ENCODE assay signal across 18 cellular contexts in the genomic region with DNA sequence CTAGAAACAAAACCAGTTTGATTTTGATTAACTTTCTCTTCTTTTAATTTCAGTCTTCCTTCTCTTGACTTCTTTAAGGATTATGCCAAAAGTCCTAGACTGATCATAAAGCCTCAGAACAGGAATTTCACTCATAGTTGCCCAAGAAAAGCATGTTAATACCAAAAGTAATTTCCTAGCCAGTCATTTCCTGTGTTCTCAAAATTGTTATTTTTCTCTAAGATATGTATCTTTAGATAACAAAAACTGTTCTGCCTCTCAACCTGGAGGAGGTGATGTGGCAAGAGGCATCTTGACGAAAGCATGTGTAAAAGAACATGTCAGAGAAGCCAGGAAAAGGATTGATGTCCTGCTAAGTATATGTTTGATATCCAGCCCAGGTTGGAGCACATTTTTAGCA.
DNase-seq lines count a peak whose midpoint lies in the region; ATAC-seq and TF ChIP-seq lines count a peak whose summit lies in the region.
"Had no signal": no experiment of that assay in that cellular context is flagged by ENCODE, and none has a peak within 500 bp of the region (broad histone marks: within the 10 kb centered on the region; RNA-seq: fewer than 3 reads in every experiment).

No MANE protein-coding gene starts in this region.

- H3K36me3 Mint-ChIP-seq in MCF 10A (ENCODE audit: insufficient read depth, unreplicated experiment) (no peaks in the 10 kb centered on the region), type B pancreatic cell (peaks cover 8% of the 10 kb centered on the region)
- H3K36me3 Mint-ChIP-seq: activated CD4-positive, alpha-beta memory T cell treated with anti-CD3 and anti-CD28 coated beads for 36 hours had no signal

- intact Hi-C loops in MCF 10A (cut with micrococcal nuclease) (loop anchor here (5.0 kb wide), 1 partner anchor 39 kb away; no protein-coding TSS in a partner anchor), breast epithelium (cut with DNase I; ENCODE audit: low total_unique reads) (loop anchor here (10.0 kb wide), 1 partner anchor 1674 kb away; no protein-coding TSS in a partner anchor)

- no peaks in the 10 kb centered on the region for H3K36me3 ChIP-seq in breast epithelium
- H3K36me3 ChIP-seq: transverse colon had no signal

- POLR2A ChIA-PET in MCF 10A (lab: Yijun Ruan, JAX), result interaction anchor here (1.7 to 2.1 kb wide), 2 partner anchors 11 to 20 kb away, joined by 4 to 12 read pairs; no protein-coding TSS in a partner anchor

- no peaks in the 10 kb centered on the region for H3K9me3 Mint-ChIP-seq in MCF 10A (ENCODE audit: unreplicated experiment)
- no peaks in the 10 kb centered on the region for H3K9me3 Mint-ChIP-seq in type B pancreatic cell
- H3K9me3 Mint-ChIP-seq: activated CD4-positive, alpha-beta memory T cell treated with anti-CD3 and anti-CD28 coated beads for 36 hours had no signal

- H3K27ac Mint-ChIP-seq in MCF 10A (ENCODE audit: low read depth, unreplicated experiment), result peak overlapping the region; percentile 80
- peak overlapping the region; percentile 46 for H3K27ac Mint-ChIP-seq in type B pancreatic cell
- H3K27ac Mint-ChIP-seq: activated CD4-positive, alpha-beta memory T cell treated with anti-CD3 and anti-CD28 coated beads for 36 hours had no signal

- H3K4me3 ChIP-seq in breast epithelium, result no peak overlapping the region
- no peak overlapping the region for H3K4me3 ChIP-seq in fibroblast of the aortic adventitia (ENCODE audit: low read depth, low read length)
- H3K4me3 ChIP-seq: transverse colon had no signal

- H3K4me1 Mint-ChIP-seq in MCF 10A (ENCODE audit: insufficient read depth, unreplicated experiment) (peaks cover 71% of the 10 kb centered on the region), type B pancreatic cell (ENCODE audit: unreplicated experiment) (peaks cover 52% of the 10 kb centered on the region)

- H3K27ac ChIP-seq in breast epithelium, result no peak overlapping the region
- H3K27ac ChIP-seq: HL-60, transverse colon had no signal

- H3K4me1 ChIP-seq in breast epithelium, result no peaks in the 10 kb centered on the region

- TF ChIP-seq POLR2A in breast epithelium (IDR thresholded peaks at IDR 0.05), result no peak

- ATAC-seq in omental fat pad (ENCODE audit: low FRiP score) (no peak), GM19397 (IDR thresholded peaks at IDR 0.05; ENCODE audit: unreplicated experiment) (no peak)
- ATAC-seq: left colon had no signal

- no peaks in the 10 kb centered on the region for H3K27me3 ChIP-seq in breast epithelium
- H3K27me3 ChIP-seq: transverse colon had no signal

- BruUV-seq in MCF 10A (replicated peaks; lab: Mats Ljungman, UMichigan), result no TSS peak

- CTCF ChIA-PET in MCF 10A (lab: Yijun Ruan, JAX), result interaction anchor here (0.6 to 3.5 kb wide), 3 partner anchors 40 to 385 kb away, joined by 3 to 31 read pairs (median 3); no protein-coding TSS in a partner anchor

- DNase-seq in MCF 10A (ENCODE audit: unreplicated experiment), result peak; percentile 83
- DNase-seq in breast epithelium (ENCODE audit: low spot score in 2 of 2), result no peak
- peak; percentile 52 for DNase-seq in amniotic stem cell (lab: John Stamatoyannopoulos, UW)
- DNase-seq in fibroblast of the aortic adventitia (ENCODE audit: low read depth), result peak; percentile 91
- DNase-seq in type B pancreatic cell (ENCODE audit: extremely low spot score, unreplicated experiment), result no peak
- DNase-seq in omental fat pad (ENCODE audit: low spot score), result no peak
- DNase-seq in SHP77 (lab: John Stamatoyannopoulos, UW), result no peak
- DNase-seq: activated CD4-positive, alpha-beta memory T cell treated with anti-CD3 and anti-CD28 coated beads for 36 hours; cortex of kidney; DMS53; GOT3; left colon; NCI-H1048; NCI-H524; small intestine; transverse colon had no signal

- H3K4me3 Mint-ChIP-seq in MCF 10A (ENCODE audit: unreplicated experiment) (peak overlapping the region; percentile 17), type B pancreatic cell (peak overlapping the region; percentile 2)
- H3K4me3 Mint-ChIP-seq: activated CD4-positive, alpha-beta memory T cell treated with anti-CD3 and anti-CD28 coated beads for 36 hours had no signal

- H3K27me3 Mint-ChIP-seq in MCF 10A (ENCODE audit: insufficient read depth, unreplicated experiment), result no peaks in the 10 kb centered on the region
- H3K27me3 Mint-ChIP-seq in type B pancreatic cell, result no peaks in the 10 kb centered on the region

- H3K9me3 ChIP-seq in breast epithelium, result no peaks in the 10 kb centered on the region
- H3K9me3 ChIP-seq: transverse colon had no signal

- TF ChIP-seq CTCF in MCF 10A (IDR thresholded peaks at IDR 0.05; ENCODE audit: unreplicated experiment) (no peak), breast epithelium (IDR thresholded peaks at IDR 0.05) (no peak), fibroblast of the aortic adventitia (IDR thresholded peaks at IDR 0.05; ENCODE audit: insufficient read depth, low read length) (no peak), type B pancreatic cell (conservative IDR thresholded peaks at IDR 0.05) (no peak), omental fat pad (IDR thresholded peaks at IDR 0.05) (no peak)

Comparison
In these comparisons a context has a peak if more than half of its experiments do, and no peak if none do; other contexts are left out.
1. DNase-seq: peak in MCF 10A (single experiment), amniotic stem cell (single experiment) and fibroblast of the aortic adventitia (single experiment); none in breast epithelium (0 of 2), type B pancreatic cell (single experiment), omental fat pad (single experiment) and SHP77 (0 of 2).